In the genomic region with DNA sequence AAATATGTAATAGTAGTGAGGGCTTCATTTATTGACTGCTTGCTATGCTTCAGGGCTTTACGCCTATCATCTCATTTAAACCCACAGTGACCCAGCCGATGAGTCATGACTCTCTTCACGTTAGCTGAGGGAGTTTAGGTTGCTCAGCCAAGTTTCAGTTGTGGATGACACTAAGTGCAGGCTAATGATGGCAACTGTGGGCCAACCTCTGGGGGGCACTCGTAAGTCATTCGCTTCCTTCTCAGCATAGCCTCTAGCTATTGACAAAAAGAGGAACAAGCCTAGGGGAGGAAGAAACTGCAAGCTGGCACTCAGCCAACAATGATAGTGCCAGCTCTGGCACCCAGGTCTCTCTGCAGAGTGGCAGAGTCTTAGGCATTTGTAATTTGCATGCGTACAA, we compare ENCODE assay signal across 9 cellular contexts.
A peak's percentile ranks its signal among the peaks of the same experiment; 100 is the strongest.
DNase-seq lines count a peak whose midpoint lies in the region; ATAC-seq and TF ChIP-seq lines count a peak whose summit lies in the region.
"Had no signal": no experiment of that assay in that cellular context is flagged by ENCODE, and none has a peak within 500 bp of the region (broad histone marks: within the 10 kb centered on the region; RNA-seq: fewer than 3 reads in every experiment).

No MANE protein-coding gene starts in this region.

- H3K36me3 ChIP-seq in BE2C (no peaks in the 10 kb centered on the region), SJCRH30 (no peaks in the 10 kb centered on the region)
- H3K36me3 ChIP-seq: HAP-1 had no signal

- 0 out of 2 replicates have a peak, but pooled peaks have one; percentile 28 for TF ChIP-seq CTCF in BE2C (IDR thresholded peaks at IDR 0.05; ENCODE audit: low read depth, low read length)

- H3K4me3 ChIP-seq in BE2C (ENCODE audit: low read depth, low read length) (no peak overlapping the region), SJCRH30 (no peak overlapping the region)
- H3K4me3 ChIP-seq: HAP-1 had no signal

- peaks cover 8 to 18% of the 10 kb centered on the region in 2 donors for H3K9me3 Mint-ChIP-seq in activated naive CD4-positive, alpha-beta T cell treated with anti-CD3 and anti-CD28 coated beads, Interleukin-2, amount 50 U/mL, for 72 hours

- DNase-seq in BE2C: no peak
- peak; percentile 27 to 49 for DNase-seq in SJCRH30
- peak in 1 of 2 donors; percentile 53 for DNase-seq in activated naive CD4-positive, alpha-beta T cell treated with anti-CD3 and anti-CD28 coated beads, Interleukin-2, amount 50 U/mL, for 72 hours (ENCODE audit: low spot score in 2 of 2)
- peak; percentile 42 for DNase-seq in inferior parietal cortex (ENCODE audit: extremely low spot score)
- DNase-seq in stimulated activated CD8-positive, alpha-beta memory T cell treated with anti-CD3 and anti-CD28 coated beads, Interleukin-4, amount 100 ng/mL, for 1 hour (ENCODE audit: low read depth in 2 of 2, low spot score in 1 of 2): peak; percentile 19 to 30
- DNase-seq in mesenteric fat pad (ENCODE audit: low spot score): no peak

- ATAC-seq in GM19328 (IDR thresholded peaks at IDR 0.05; ENCODE audit: unreplicated experiment): peak; percentile 81
- ATAC-seq in HG03342 (IDR thresholded peaks at IDR 0.05; ENCODE audit: unreplicated experiment): peak; percentile 76
- ATAC-seq in activated naive CD4-positive, alpha-beta T cell treated with anti-CD3 and anti-CD28 coated beads, Interleukin-2, amount 50 U/mL, for 72 hours: peak; percentile 87 to 91

- peaks cover 16 to 22% of the 10 kb centered on the region in 2 donors for H3K36me3 Mint-ChIP-seq in activated naive CD4-positive, alpha-beta T cell treated with anti-CD3 and anti-CD28 coated beads, Interleukin-2, amount 50 U/mL, for 72 hours

- H3K4me1 ChIP-seq in BE2C: peaks cover 36% of the 10 kb centered on the region
- H3K4me1 ChIP-seq in SJCRH30: peaks cover 32% of the 10 kb centered on the region

- H3K27ac Mint-ChIP-seq in activated naive CD4-positive, alpha-beta T cell treated with anti-CD3 and anti-CD28 coated beads, Interleukin-2, amount 50 U/mL, for 72 hours: no peak overlapping the region

- no peaks in the 10 kb centered on the region for H3K27me3 ChIP-seq in BE2C
- H3K27me3 ChIP-seq in SJCRH30: no peaks in the 10 kb centered on the region

- H3K9me3 ChIP-seq in BE2C (no peaks in the 10 kb centered on the region), SJCRH30 (replicated peaks) (no peaks in the 10 kb centered on the region)
- H3K9me3 ChIP-seq: HAP-1 had no signal

- no peak overlapping the region for H3K27ac ChIP-seq in SJCRH30

Comparison
In these comparisons a context has a peak if more than half of its experiments do, and no peak if none do; other contexts are left out.
1. DNase-seq: peak in SJCRH30 (2 of 2), inferior parietal cortex (single experiment) and stimulated activated CD8-positive, alpha-beta memory T cell treated with anti-CD3 and anti-CD28 coated beads, Interleukin-4, amount 100 ng/mL, for 1 hour (2 of 2); none in BE2C (single experiment) and mesenteric fat pad (single experiment).
2. Peak in every context shown above with its lines, with median percentiles within 50 percentile points of each other: ATAC-seq.